Comparison of ENCODE assay signal across 39 cellular contexts in the genomic region with DNA sequence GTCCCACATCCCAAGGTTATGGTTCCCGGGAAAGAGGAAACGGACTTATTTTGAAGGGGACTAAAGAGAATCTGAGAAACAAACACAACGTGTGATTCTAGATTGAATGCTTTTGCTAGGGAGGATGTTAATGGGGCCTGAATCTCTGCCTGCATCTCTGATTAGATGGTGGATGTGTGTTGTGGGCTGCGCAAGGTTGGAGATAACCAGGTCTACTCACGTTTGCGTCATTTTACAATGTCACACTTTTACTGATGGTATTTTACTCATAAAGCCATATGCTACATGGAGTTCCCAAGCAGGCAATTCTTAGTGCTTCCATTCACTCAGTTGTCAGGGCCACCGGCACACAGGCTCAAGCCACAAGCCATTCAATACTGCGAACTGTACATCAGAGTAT. TPM values are rescaled to one million over a fixed set of nuclear protein-coding genes. Genes with fewer than 3 reads are reported as not detected.
"Had no signal": no experiment of that assay in that cellular context is flagged by ENCODE, and none has a peak within 500 bp of the region (broad histone marks: within the 10 kb centered on the region; RNA-seq: fewer than 3 reads in every experiment).

No MANE protein-coding gene starts in this region.

- H3K9me3 Mint-ChIP-seq: activated CD4-positive, alpha-beta T cell treated with anti-CD3 and anti-CD28 coated beads, Interleukin-2, amount 10 ng/mL, durations not matched to agents 24 days and 14 days; activated CD8-positive, alpha-beta T cell treated with anti-CD3 and anti-CD28 coated beads for 36 hours; activated naive CD8-positive, alpha-beta T cell treated with anti-CD3 and anti-CD28 coated beads, Interleukin-2, amount 10 ng/mL, durations not matched to agents 7 days and 5 days; activated T-cell treated with anti-CD3 and anti-CD28 coated beads, Interleukin-2, amount 50 U/mL, for 72 hours; brain; effector memory CD8-positive, alpha-beta T cell; stimulated activated effector memory CD8-positive, alpha-beta T cell treated with anti-CD3 and anti-CD28 coated beads, Interleukin-12 subunit alpha, Interleukin-12 subunit beta, amount 100 ng/mL, for 72 hours; T-helper 1 cell treated with Interleukin-12 subunit alpha and Interleukin-12 subunit beta and Interleukin-4 antibody, amounts not matched to agents 30 μg/mL and 1 μg/mL, for 36 hours had no signal

- H3K27ac ChIP-seq: ascending aorta, cardiac muscle cell, colonic mucosa, gastroesophageal sphincter, parathyroid adenoma, psoas muscle, sigmoid colon, stomach, thyroid gland, upper lobe of right lung, WERI-Rb-1 had no signal

- H3K27me3 ChIP-seq: ascending aorta, cardiac muscle cell, colonic mucosa, gastroesophageal sphincter, sigmoid colon, stomach, thyroid gland, upper lobe of right lung had no signal

- H3K27ac Mint-ChIP-seq: activated CD4-positive, alpha-beta T cell treated with anti-CD3 and anti-CD28 coated beads, Interleukin-2, amount 10 ng/mL, durations not matched to agents 24 days and 14 days; activated CD8-positive, alpha-beta T cell treated with anti-CD3 and anti-CD28 coated beads for 36 hours; activated T-cell treated with anti-CD3 and anti-CD28 coated beads, Interleukin-2, amount 50 U/mL, for 72 hours; brain; stimulated activated effector memory CD8-positive, alpha-beta T cell treated with anti-CD3 and anti-CD28 coated beads, Interleukin-12 subunit alpha, Interleukin-12 subunit beta, amount 100 ng/mL, for 72 hours; T-helper 1 cell treated with Interleukin-12 subunit alpha and Interleukin-12 subunit beta and Interleukin-4 antibody, amounts not matched to agents 30 μg/mL and 1 μg/mL, for 36 hours had no signal

- H2AFZ ChIP-seq: parathyroid adenoma had no signal

- DNase-seq: activated CD4-positive, alpha-beta T cell treated with anti-CD3 and anti-CD28 coated beads, Interleukin-2, amount 10 ng/mL, durations not matched to agents 24 days and 14 days; activated CD4-positive, CD25-positive, alpha-beta regulatory T cell treated with anti-CD3 and anti-CD28 coated beads, Interleukin-2, amount 50 U/mL, for 72 hours; activated CD8-positive, alpha-beta T cell treated with anti-CD3 and anti-CD28 coated beads for 36 hours; activated effector memory CD4-positive, alpha-beta T cell treated with Interleukin-2 at 50 U/mL for 16 hours; activated naive CD4-positive, alpha-beta T cell treated with Interleukin-2 at 50 U/mL for 16 hours; activated naive CD8-positive, alpha-beta T cell treated with anti-CD3 and anti-CD28 coated beads, Interleukin-2, amount 10 ng/mL, durations not matched to agents 7 days and 5 days; activated T-cell treated with anti-CD3 and anti-CD28 coated beads for 4 hours; activated T-cell treated with anti-CD3 and anti-CD28 coated beads, Interleukin-2, amount 50 U/mL, for 72 hours; cerebellar nuclear complex; colonic mucosa; effector memory CD8-positive, alpha-beta T cell; erythroblast; hippocampal formation; left cardiac atrium; left ventricle myocardium superior; nucleus accumbens; psoas muscle; sigmoid colon; small intestine; stimulated activated CD4-positive, alpha-beta T cell treated with anti-CD3 and anti-CD28 coated beads, Interleukin-4, amount 100 ng/mL, for 24 hours; stomach; T1000; thyroid gland; upper lobe of right lung; WERI-Rb-1 had no signal

- ATAC-seq: activated CD8-positive, alpha-beta T cell treated with anti-CD3 and anti-CD28 coated beads for 36 hours; activated T-cell treated with anti-CD3 and anti-CD28 coated beads, Interleukin-2, amount 50 U/mL, for 72 hours; effector memory CD8-positive, alpha-beta T cell; gastroesophageal sphincter; left cardiac atrium; left ventricle myocardium superior; psoas muscle; stimulated activated effector memory CD8-positive, alpha-beta T cell treated with anti-CD3 and anti-CD28 coated beads, Interleukin-12 subunit alpha, Interleukin-12 subunit beta, amount 100 ng/mL, for 72 hours; upper lobe of right lung had no signal

- H3K36me3 Mint-ChIP-seq: activated naive CD8-positive, alpha-beta T cell treated with anti-CD3 and anti-CD28 coated beads, Interleukin-2, amount 10 ng/mL, durations not matched to agents 7 days and 5 days; brain had no signal

- H3K9ac ChIP-seq: parathyroid adenoma had no signal

- H3K9me3 ChIP-seq: ascending aorta, colonic mucosa, gastroesophageal sphincter, psoas muscle, sigmoid colon, stomach, thyroid gland, upper lobe of right lung had no signal

- H3K4me3 ChIP-seq: ascending aorta, cardiac muscle cell, colonic mucosa, gastroesophageal sphincter, psoas muscle, sigmoid colon, stomach, thyroid gland, upper lobe of right lung had no signal

- H3K79me2 ChIP-seq: parathyroid adenoma had no signal

- FAIRE-seq: keratinocyte, small intestine had no signal

- H3K4me1 ChIP-seq: ascending aorta, colonic mucosa, gastroesophageal sphincter, parathyroid adenoma, psoas muscle, sigmoid colon, thyroid gland, upper lobe of right lung had no signal

- H3K36me3 ChIP-seq: ascending aorta, cardiac muscle cell, colonic mucosa, gastroesophageal sphincter, sigmoid colon, stomach, thyroid gland, upper lobe of right lung, WERI-Rb-1 had no signal

RNA-seq across cellular contexts. Expression of a gene that starts 23.2 kb away (rescaled TPM):
- total RNA-seq: activated CD4-positive, alpha-beta T cell treated with anti-CD3 and anti-CD28 coated beads, Interleukin-2, amount 10 ng/mL, durations not matched to agents 24 days and 14 days; ascending aorta; cardiac muscle cell; dermis microvascular lymphatic vessel endothelial cell; fibroblast of lung; fibroblast of villous mesenchyme; gastroesophageal sphincter; left cardiac atrium; left ventricle myocardium superior; lung microvascular endothelial cell; neural crest cell; psoas muscle; sigmoid colon had no signal
- polyA plus RNA-seq: cardiac muscle cell, fibroblast of lung, keratinocyte had no signal

RNA-seq across cellular contexts. Expression of a gene that starts 58.1 kb away (rescaled TPM):
- total RNA-seq: activated CD4-positive, alpha-beta T cell treated with anti-CD3 and anti-CD28 coated beads, Interleukin-2, amount 10 ng/mL, durations not matched to agents 24 days and 14 days; activated CD8-positive, alpha-beta T cell treated with anti-CD3 and anti-CD28 coated beads for 36 hours; activated naive CD8-positive, alpha-beta T cell treated with anti-CD3 and anti-CD28 coated beads, Interleukin-2, amount 10 ng/mL, durations not matched to agents 7 days and 5 days; activated T-cell treated with anti-CD3 and anti-CD28 coated beads, Interleukin-2, amount 50 U/mL, for 72 hours; ascending aorta; cardiac muscle cell; colonic mucosa; dermis microvascular lymphatic vessel endothelial cell; fibroblast of lung; fibroblast of villous mesenchyme; gastroesophageal sphincter; left cardiac atrium; left ventricle myocardium superior; lung microvascular endothelial cell; mucosa of gallbladder; neural crest cell; psoas muscle; sigmoid colon; thyroid gland; upper lobe of right lung had no signal
- polyA plus RNA-seq: cardiac muscle cell, fibroblast of lung, keratinocyte, psoas muscle, small intestine, stomach had no signal
